In the genomic region with DNA sequence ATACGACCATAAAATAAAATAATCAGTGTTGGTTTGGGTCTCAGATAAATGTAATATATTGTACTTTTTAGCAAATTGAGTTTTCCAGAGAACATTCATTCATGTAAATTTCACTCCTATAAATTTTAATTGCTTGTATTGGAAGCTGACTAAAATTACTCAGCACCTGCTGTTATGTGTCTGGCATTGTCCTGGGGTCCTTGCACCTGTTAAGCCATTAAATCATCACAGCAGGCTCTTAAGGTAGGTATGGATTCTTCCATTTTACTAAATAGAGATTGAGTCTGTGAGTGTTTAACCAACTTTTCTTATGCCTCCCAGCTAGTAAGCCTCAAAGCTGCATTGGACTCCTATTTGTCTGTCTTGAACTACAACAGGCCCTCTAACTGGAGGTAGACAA, we compare ENCODE assay signal across 10 cellular contexts.
DNase-seq lines count a peak whose midpoint lies in the region; ATAC-seq, FAIRE-seq and TF ChIP-seq lines count a peak whose summit lies in the region.
"Had no signal": no experiment of that assay in that cellular context is flagged by ENCODE, and none has a peak within 500 bp of the region (broad histone marks: within the 10 kb centered on the region; RNA-seq: fewer than 3 reads in every experiment).

No MANE protein-coding gene starts in this region.

- peaks cover 9% of the 10 kb centered on the region for H3K36me3 Mint-ChIP-seq in activated T-cell treated with anti-CD3 and anti-CD28 coated beads, Interleukin-2, amount 50 U/mL, for 4 hours (ENCODE audit: insufficient read depth)

- peak overlapping the region; percentile 37 to 51 for H3K27ac ChIP-seq in tibial artery

- H3K36me3 ChIP-seq in tibial artery = no peaks in the 10 kb centered on the region

- peak overlapping the region; percentile 84 for H3K4me3 Mint-ChIP-seq in activated T-cell treated with anti-CD3 and anti-CD28 coated beads, Interleukin-2, amount 50 U/mL, for 4 hours

- peak overlapping the region; percentile 31 to 40 for H3K4me3 ChIP-seq in tibial artery

- intact Hi-C loops in tibial artery (cut with DNase I; ENCODE audit: low total_unique reads) = no loop called here

- peaks cover 0 to 20% (median 6%) of the 10 kb centered on the region in 4 donors for H3K4me1 ChIP-seq in tibial artery

- no peaks in the 10 kb centered on the region for H3K27me3 Mint-ChIP-seq in activated T-cell treated with anti-CD3 and anti-CD28 coated beads, Interleukin-2, amount 50 U/mL, for 4 hours (ENCODE audit: low read depth)

- no peak for TF ChIP-seq CTCF in tibial artery (IDR thresholded peaks at IDR 0.05)

- H3K9me3 Mint-ChIP-seq in activated T-cell treated with anti-CD3 and anti-CD28 coated beads, Interleukin-2, amount 50 U/mL, for 4 hours = no peaks in the 10 kb centered on the region

- ATAC-seq in activated T-cell treated with anti-CD3 and anti-CD28 coated beads, Interleukin-2, amount 50 U/mL, for 4 hours = no peak
- no peak for ATAC-seq in HG03135 (IDR thresholded peaks at IDR 0.05; ENCODE audit: unreplicated experiment)

- no peaks in the 10 kb centered on the region for H3K27me3 ChIP-seq in tibial artery

- peak; percentile 95 for FAIRE-seq in islet of Langerhans (lab: Jason Lieb, UNC)

- peaks cover 69% of the 10 kb centered on the region for H3K4me1 Mint-ChIP-seq in activated T-cell treated with anti-CD3 and anti-CD28 coated beads, Interleukin-2, amount 50 U/mL, for 4 hours (ENCODE audit: low read depth)

- DNase-seq in activated T-cell treated with anti-CD3 and anti-CD28 coated beads, Interleukin-2, amount 50 U/mL, for 4 hours = no peak
- DNase-seq in activated T-cell treated with anti-CD3 and anti-CD28 coated beads, Interleukin-2, amount 50 U/mL, for 1 hour = no peak
- DNase-seq in SHP77 treated with DMSO at 0.1 percent for 48 hours (lab: John Stamatoyannopoulos, UW) (peak; percentile 2), tibial artery (no peak), DMS153 (lab: John Stamatoyannopoulos, UW) (no peak), foreskin melanocyte (no peak)
- DNase-seq: activated effector memory CD4-positive, alpha-beta T cell treated with Interleukin-2 at 50 U/mL for 16 hours; hypothalamus had no signal

- H3K9me3 ChIP-seq in tibial artery = no peaks in the 10 kb centered on the region
